Comparison of ENCODE assay signal across 8 cellular contexts in genomic region chrX:149504915-149505651, GRCh38. TPM values are rescaled to one million over a fixed set of nuclear protein-coding genes. Genes with fewer than 3 reads are reported as not detected.
DNase-seq lines count a peak whose midpoint lies in the region; ATAC-seq and TF ChIP-seq lines count a peak whose summit lies in the region.

IDS (minus strand) TSS chrX:149505306; CDS start chrX:149505137, 169 bp downstream.

- H3K4me1 ChIP-seq in OCI-LY7 (ENCODE audit: insufficient read depth, low read length, poor library complexity, severe bottlenecking) (peaks cover 28% of the 10 kb centered on the region), mononuclear cell (ENCODE audit: insufficient read depth, low read length) (peaks cover 36% of the 10 kb centered on the region)

- BruUV-seq in OCI-LY7 (replicated peaks; lab: Mats Ljungman, UMichigan): no TSS peak

- no peaks in the 10 kb centered on the region for H3K27me3 ChIP-seq in mononuclear cell (ENCODE audit: insufficient read depth, low read length)

- peak within 1 kb of the TSS; percentile 67 for H2AFZ ChIP-seq in OCI-LY7 (ENCODE audit: low read length)

- H3K9me2 ChIP-seq in OCI-LY7 (ENCODE audit: insufficient read depth, low read length): no peaks in the 10 kb centered on the region

- peaks cover 28% of the 10 kb centered on the region for H3K36me3 ChIP-seq in OCI-LY7 (ENCODE audit: insufficient read depth, low read length)

- H4K20me1 ChIP-seq in OCI-LY7 (ENCODE audit: insufficient read depth, low read length): no peaks in the 10 kb centered on the region

- peak; percentile 74 for ATAC-seq in GM21515 (IDR thresholded peaks at IDR 0.05; ENCODE audit: unreplicated experiment)

- peak within 1 kb of the TSS; percentile 75 for H3K4me2 ChIP-seq in OCI-LY7 (ENCODE audit: low read length)

- H3K27ac ChIP-seq in OCI-LY7 (ENCODE audit: low read depth, low read length, poor library complexity, severe bottlenecking): peak within 1 kb of the TSS; percentile 76

- TF ChIP-seq CTCF in OCI-LY7 (conservative IDR thresholded peaks at IDR 0.05; ENCODE audit: low read length): no peak

- DNase-seq in DMS 273 (lab: John Stamatoyannopoulos, UW; ENCODE audit: unreplicated experiment) (peak; percentile 96), HuH-7 (ENCODE audit: low spot score) (peak; percentile 76), OCI-LY7 (ENCODE audit: low spot score) (peak; percentile 90), activated T-cell treated with anti-CD3 and anti-CD28 coated beads for 24 hours (ENCODE audit: low read depth) (peak; percentile 77), epidermal melanocyte (ENCODE audit: insufficient read length, low spot score) (peak; percentile 57)
- peak; percentile 75 to 78 for DNase-seq in stimulated activated CD8-positive, alpha-beta memory T cell treated with anti-CD3 and anti-CD28 coated beads, Interleukin-2, amount 100 ng/mL, for 48 hours (ENCODE audit: low read depth in 2 of 2)

- no peaks in the 10 kb centered on the region; the same call in 1 of the 2 replicates for H3K79me2 ChIP-seq in OCI-LY7 (ENCODE audit: insufficient read depth, low read depth, low read length)

- peak within 1 kb of the TSS; percentile 89 for H3K4me3 ChIP-seq in OCI-LY7 (ENCODE audit: low read depth, low read length, poor library complexity, severe bottlenecking)
- H3K4me3 ChIP-seq in mononuclear cell (ENCODE audit: low read length): peak within 1 kb of the TSS; percentile 64

- CTCF ChIA-PET in OCI-LY7 (lab: Charles Lee; ENCODE audit: unreplicated experiment): interaction anchor here (1.0 kb wide), 1 partner anchor 34 kb away, joined by 3 read pairs; no protein-coding TSS in a partner anchor

- POLR2A ChIA-PET in OCI-LY7 (lab: Charles Lee): interaction anchor here (0.8 to 2.6 kb wide), 4 partner anchors 9 to 1007 kb away, joined by 3 to 16 read pairs (median 3); partner anchors contain the start of gene EOLA1

- intact Hi-C loops in OCI-LY7 (cut with micrococcal nuclease; ENCODE audit: unreplicated experiment): loop anchor here (2.0 kb wide), 1 partner anchor 34 kb away; no protein-coding TSS in a partner anchor

- no peaks in the 10 kb centered on the region for H3K9me3 ChIP-seq in OCI-LY7 (ENCODE audit: low read length)
- no peaks in the 10 kb centered on the region for H3K9me3 ChIP-seq in mononuclear cell (ENCODE audit: low read depth, low read length)

RNA-seq across cellular contexts. Expression of gene IDS, which starts in this region (rescaled TPM):
- total RNA-seq in OCI-LY7 (2014; rRNA removed; shearing (Covaris generic)): 25.6 and 44.0 TPM in 2 replicates
- 65.8 and 71.7 TPM in 2 replicates for total RNA-seq in OCI-LY7 (2022)
- total RNA-seq in mononuclear cell: 89.9 TPM

Comparison
In these comparisons a context has a peak if more than half of its experiments do, and no peak if none do; other contexts are left out.
1. Peak in every context shown above with its lines: DNase-seq, ATAC-seq, H3K4me3 ChIP-seq and H3K27ac ChIP-seq.